ENCODE assay signal across 1 cellular context in genomic region chr15:70271422-70272088, GRCh38.
TF ChIP-seq lines count a peak whose summit lies in the region.

No MANE protein-coding gene starts in this region.

TF ChIP-seq in endothelial cell of umbilical vein, 7 proteins besides CTCF, POLR2A, EP300 and RAD21 (continued from another document):
- TF ChIP-seq JUN (IDR thresholded peaks at IDR 0.05; ENCODE audit: borderline replicate concordance, insufficient read depth, insufficient read length, low read depth) (peak; percentile 85), MAX (IDR thresholded peaks at IDR 0.05; ENCODE audit: insufficient read depth, insufficient read length) (no peak)
